In genomic region chr5:175658299-175659145, GRCh38 we compare ENCODE assay signal across 7 cellular contexts. TPM values are rescaled to one million over a fixed set of nuclear protein-coding genes. Genes with fewer than 3 reads are reported as not detected.
DNase-seq lines count a peak whose midpoint lies in the region; ATAC-seq and TF ChIP-seq lines count a peak whose summit lies in the region.

No MANE protein-coding gene starts in this region.

- H3K9me3 ChIP-seq in Peyer's patch (peaks cover 0 to 3% (median 0%) of the 10 kb centered on the region in 4 donors), stomach smooth muscle (ENCODE audit: control insufficient read depth in 2 of 2, low read length in 2 of 2) (no peaks in the 10 kb centered on the region)

- no peak for TF ChIP-seq CTCF in Peyer's patch (IDR thresholded peaks at IDR 0.05)
- TF ChIP-seq CTCF in lower leg skin (IDR thresholded peaks at IDR 0.05) = no peak

- peaks cover 38% of the 10 kb centered on the region for H3K36me3 Mint-ChIP-seq in activated naive CD8-positive, alpha-beta T cell treated with anti-CD3 and anti-CD28 coated beads, Interleukin-2, amount 50 U/mL, for 24 hours (ENCODE audit: low read depth)

- H3K4me3 Mint-ChIP-seq in activated naive CD8-positive, alpha-beta T cell treated with anti-CD3 and anti-CD28 coated beads, Interleukin-2, amount 50 U/mL, for 24 hours = peak overlapping the region; percentile 92

- H3K9ac ChIP-seq in stomach smooth muscle (ENCODE audit: low read length in 2 of 2) = peak overlapping the region in 1 of 2 donors; percentile 27

- ATAC-seq in activated naive CD8-positive, alpha-beta T cell treated with anti-CD3 and anti-CD28 coated beads, Interleukin-2, amount 50 U/mL, for 24 hours = peak; percentile 56

- H3K9me3 Mint-ChIP-seq in activated naive CD8-positive, alpha-beta T cell treated with anti-CD3 and anti-CD28 coated beads, Interleukin-2, amount 50 U/mL, for 24 hours = no peaks in the 10 kb centered on the region

- no peaks in the 10 kb centered on the region for H3K27me3 Mint-ChIP-seq in activated naive CD8-positive, alpha-beta T cell treated with anti-CD3 and anti-CD28 coated beads, Interleukin-2, amount 50 U/mL, for 24 hours

- DNase-seq in Peyer's patch (no peak), lower leg skin (ENCODE audit: low spot score in 2 of 2) (peak in 1 of 2 donors; percentile 22), HEK293T (ENCODE audit: extremely low spot score) (no peak), DMS 273 (lab: John Stamatoyannopoulos, UW; ENCODE audit: unreplicated experiment) (no peak), epidermal melanocyte (ENCODE audit: insufficient read length, low spot score) (no peak)
- peak; percentile 47 for DNase-seq in activated naive CD8-positive, alpha-beta T cell treated with anti-CD3 and anti-CD28 coated beads, Interleukin-2, amount 50 U/mL, for 24 hours

- 23 to 37% methylated on average over 26 to 31 of the region's 41 CpGs for WGBS in lower leg skin, 2 donors

- intact Hi-C loops in lower leg skin (cut with DNase I; ENCODE audit: low total_unique reads) = no loop called here

- H3K4me1 Mint-ChIP-seq in activated naive CD8-positive, alpha-beta T cell treated with anti-CD3 and anti-CD28 coated beads, Interleukin-2, amount 50 U/mL, for 24 hours = peaks cover 81% of the 10 kb centered on the region

- peaks cover 0 to 10% (median 0%) of the 10 kb centered on the region in 4 donors for H3K4me1 ChIP-seq in Peyer's patch
- peaks cover 10% of the 10 kb centered on the region for H3K4me1 ChIP-seq in stomach smooth muscle (ENCODE audit: control insufficient read depth, insufficient read depth, low read length)

- H3K27me3 ChIP-seq in Peyer's patch (peaks cover 0 to 11% of the 10 kb centered on the region in 2 donors), stomach smooth muscle (ENCODE audit: control insufficient read depth in 1 of 2, insufficient read depth in 2 of 2, low read length in 2 of 2) (peaks cover 16 to 29% of the 10 kb centered on the region in 2 donors)

- CTCF ChIA-PET in HEK293T (lab: Yijun Ruan, JAX) = no interaction called here

- TF ChIP-seq POLR2A in Peyer's patch (IDR thresholded peaks at IDR 0.05) = no peak
- TF ChIP-seq POLR2A in lower leg skin (IDR thresholded peaks at IDR 0.05) = no peak

- peak overlapping the region; percentile 84 for H3K27ac Mint-ChIP-seq in activated naive CD8-positive, alpha-beta T cell treated with anti-CD3 and anti-CD28 coated beads, Interleukin-2, amount 50 U/mL, for 24 hours

- POLR2A ChIA-PET in HEK293T (lab: Yijun Ruan, JAX) = no interaction called here

- H3K4me3 ChIP-seq in Peyer's patch = peak overlapping the region; percentile 37 to 72 (median 47)
- peak overlapping the region; percentile 15 for H3K4me3 ChIP-seq in lower leg skin (ENCODE audit: low read depth, poor library complexity, severe bottlenecking)
- peak overlapping the region; percentile 32 to 64 for H3K4me3 ChIP-seq in stomach smooth muscle (ENCODE audit: low read length in 2 of 2)

- H3K27ac ChIP-seq in Peyer's patch (peak overlapping the region in 1 of 4 donors; percentile 54), stomach smooth muscle (ENCODE audit: low read length) (no peak overlapping the region)

- no peaks in the 10 kb centered on the region for H3K36me3 ChIP-seq in Peyer's patch
- H3K36me3 ChIP-seq in stomach smooth muscle (ENCODE audit: control insufficient read depth in 2 of 2, insufficient read depth in 2 of 2, low read length in 2 of 2) = no peaks in the 10 kb centered on the region

TF ChIP-seq in HEK293T, 16 proteins besides CTCF, POLR2A, EP300 and RAD21:
- TF ChIP-seq LEF1 (IDR thresholded peaks at IDR 0.05; ENCODE audit: borderline replicate concordance) = no peak
- no peak for TF ChIP-seq FOXM1 (IDR thresholded peaks at IDR 0.05; ENCODE audit: borderline replicate concordance)
- no peak for TF ChIP-seq SP1 (IDR thresholded peaks at IDR 0.05)
- TF ChIP-seq BHLHE40 (IDR thresholded peaks at IDR 0.05; ENCODE audit: borderline replicate concordance) = no peak
- no peak for TF ChIP-seq TARDBP (IDR thresholded peaks at IDR 0.05)
- TF ChIP-seq CTBP1 (IDR thresholded peaks at IDR 0.05; ENCODE audit: borderline replicate concordance) = no peak
- TF ChIP-seq ELF4 (IDR thresholded peaks at IDR 0.05) = no peak
- TF ChIP-seq L3MBTL2 (conservative IDR thresholded peaks at IDR 0.05) = no peak
- no peak for TF ChIP-seq FOXK2 (IDR thresholded peaks at IDR 0.05)
- no peak for TF ChIP-seq HDGF (IDR thresholded peaks at IDR 0.05; ENCODE audit: borderline replicate concordance)
- no peak for TF ChIP-seq FOXA1 (IDR thresholded peaks at IDR 0.05)
- no peak for TF ChIP-seq ZNF384 (IDR thresholded peaks at IDR 0.05)
- TF ChIP-seq ARNT (IDR thresholded peaks at IDR 0.05) = no peak
- TF ChIP-seq, protein P1, sequence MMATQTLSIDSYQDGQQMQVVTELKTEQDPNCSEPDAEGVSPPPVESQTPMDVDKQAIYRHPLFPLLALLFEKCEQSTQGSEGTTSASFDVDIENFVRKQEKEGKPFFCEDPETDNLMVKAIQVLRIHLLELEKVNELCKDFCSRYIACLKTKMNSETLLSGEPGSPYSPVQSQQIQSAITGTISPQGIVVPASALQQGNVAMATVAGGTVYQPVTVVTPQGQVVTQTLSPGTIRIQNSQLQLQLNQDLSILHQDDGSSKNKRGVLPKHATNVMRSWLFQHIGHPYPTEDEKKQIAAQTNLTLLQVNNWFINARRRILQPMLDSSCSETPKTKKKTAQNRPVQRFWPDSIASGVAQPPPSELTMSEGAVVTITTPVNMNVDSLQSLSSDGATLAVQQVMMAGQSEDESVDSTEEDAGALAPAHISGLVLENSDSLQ (IDR thresholded peaks at IDR 0.05) = no peak
- TF ChIP-seq SUZ12 (IDR thresholded peaks at IDR 0.05) = no peak
- no peak for TF ChIP-seq NFRKB (IDR thresholded peaks at IDR 0.05)

RNA-seq across cellular contexts. Expression of gene HRH2, which starts 0.7 kb away (rescaled TPM):
- total RNA-seq in Peyer's patch = 1 to 10 TPM in 3 of 4 donors, under 1 TPM in 1; 0.83 to 8.6 (median 2.2) TPM
- total RNA-seq in lower leg skin = 1 to 10 TPM in 2 of 4 donors, under 1 TPM in 2; 0.13 to 3.5 (median 1.3) TPM
